18 cellular contexts compared by ENCODE assay signal in the genomic region with DNA sequence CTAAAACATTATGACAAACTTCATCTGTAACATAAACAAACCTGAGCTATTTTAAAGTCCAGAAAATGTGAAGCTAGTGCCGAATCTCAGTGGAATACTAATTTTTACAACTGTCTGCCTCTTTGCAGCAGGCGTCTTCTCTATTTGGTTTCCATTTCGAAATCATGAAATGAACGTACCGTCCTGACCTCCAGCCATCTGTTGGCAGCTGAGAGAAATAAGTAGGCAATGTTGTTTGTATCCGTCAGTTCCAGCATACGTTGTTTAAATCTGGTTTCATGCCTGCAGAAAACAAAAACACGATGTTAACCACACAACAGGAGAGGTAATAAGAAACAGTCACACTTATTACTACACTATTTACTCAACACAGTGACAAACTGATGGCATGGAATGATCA. TPM values are rescaled to one million over a fixed set of nuclear protein-coding genes. Genes with fewer than 3 reads are reported as not detected.
DNase-seq lines count a peak whose midpoint lies in the region; ATAC-seq, FAIRE-seq and TF ChIP-seq lines count a peak whose summit lies in the region.
"Had no signal": no experiment of that assay in that cellular context is flagged by ENCODE, and none has a peak within 500 bp of the region (broad histone marks: within the 10 kb centered on the region; RNA-seq: fewer than 3 reads in every experiment).

No MANE protein-coding gene starts in this region.

- TF ChIP-seq POLR2A in HepG2 (IDR thresholded peaks at IDR 0.05; ENCODE audit: insufficient read depth in 1 of 2, low read depth in 2 of 2, low read length in 2 of 2) (no peak), vagina (IDR thresholded peaks at IDR 0.05) (no peak)

- TF ChIP-seq CTCF in liver (IDR thresholded peaks at IDR 0.05; ENCODE audit: low read depth, low read length, missing input control) (no peak), HepG2 (CRISPR knock-in tag; IDR thresholded peaks at IDR 0.05) (no peak), pancreas (IDR thresholded peaks at IDR 0.05) (no peak), vagina (IDR thresholded peaks at IDR 0.05) (no peak), MM.1S (IDR thresholded peaks at IDR 0.05; ENCODE audit: low read length) (no peak)

- H3K9ac ChIP-seq in liver (ENCODE audit: low read depth in 1 of 2, low read length in 2 of 2) (no peak overlapping the region), HepG2 (ENCODE audit: insufficient read depth, low read depth, low read length) (no peak overlapping the region), MM.1S (ENCODE audit: low read length) (no peak overlapping the region)

- H2AFZ ChIP-seq in HepG2 (ENCODE audit: low read length), result no peak overlapping the region
- H2AFZ ChIP-seq in MM.1S (ENCODE audit: low read length), result no peak overlapping the region

- POLR2A ChIA-PET in HepG2 (lab: Yijun Ruan, JAX), result no interaction called here

- H3K4me3 ChIP-seq in liver (ENCODE audit: low read depth in 1 of 3, low read length in 3 of 3) (no peak overlapping the region), HepG2 (replicated peaks in 1 of 3; ENCODE audit: insufficient read depth in 1 of 3, low read depth in 2 of 3, low read length in 3 of 3) (no peak overlapping the region), pancreas (no peak overlapping the region), vagina (no peak overlapping the region), MM.1S (ENCODE audit: low read length) (no peak overlapping the region)
- H3K4me3 ChIP-seq: skin epidermis had no signal

- no peaks in the 10 kb centered on the region for H3K79me2 ChIP-seq in HepG2 (ENCODE audit: insufficient read depth, low read length)
- no peaks in the 10 kb centered on the region for H3K79me2 ChIP-seq in MM.1S (ENCODE audit: low read length)

- TF ChIP-seq RAD21 in liver (IDR thresholded peaks at IDR 0.05) (peak; percentile 50 to 56), HepG2 (CRISPR knock-in tag; IDR thresholded peaks at IDR 0.05) (no peak)

- WGBS in liver, result 30% methylated on average over 8 of the region's 8 CpGs
- 10% methylated on average over 8 of the region's 8 CpGs for WGBS in HepG2 (ENCODE audit: low lambda C conversion rate)
- 30 to 32% methylated on average over 8 of the region's 8 CpGs for WGBS in pancreas, 2 donors

- no peaks in the 10 kb centered on the region for H3F3A ChIP-seq in MM.1S (ENCODE audit: insufficient read depth, low read length)

- BruUV-seq in HepG2 (replicated peaks; lab: Mats Ljungman, UMichigan), result no TSS peak

- H3K36me3 ChIP-seq in liver (ENCODE audit: control insufficient read depth in 4 of 4, insufficient read depth in 3 of 4, low read depth in 1 of 4, low read length in 3 of 4), result peaks cover 0 to 4% (median 2%) of the 10 kb centered on the region in 4 donors
- H3K36me3 ChIP-seq in HepG2 (replicated peaks in 1 of 2; ENCODE audit: control insufficient read depth in 1 of 2, insufficient read depth in 2 of 2, low read length in 2 of 2), result no peaks in the 10 kb centered on the region
- no peaks in the 10 kb centered on the region for H3K36me3 ChIP-seq in pancreas
- H3K36me3 ChIP-seq in vagina, result no peaks in the 10 kb centered on the region
- no peaks in the 10 kb centered on the region for H3K36me3 ChIP-seq in MM.1S (replicated peaks; ENCODE audit: insufficient read depth, low read length)
- H3K36me3 ChIP-seq: brain microvascular endothelial cell, WERI-Rb-1 had no signal

- H3K4me1 ChIP-seq in liver (ENCODE audit: control insufficient read depth in 4 of 4, insufficient read depth in 4 of 4, low read length in 3 of 4) (peaks cover 4 to 36% (median 27%) of the 10 kb centered on the region in 4 donors), HepG2 (ENCODE audit: insufficient read depth, low read length) (no peaks in the 10 kb centered on the region), pancreas (peaks cover 0 to 13% (median 8%) of the 10 kb centered on the region in 3 donors), vagina (peaks cover 39% of the 10 kb centered on the region), MM.1S (ENCODE audit: low read length) (no peaks in the 10 kb centered on the region)

- no peaks in the 10 kb centered on the region for H3K9me3 ChIP-seq in liver (ENCODE audit: control insufficient read depth in 4 of 4, low read length in 3 of 4)
- H3K9me3 ChIP-seq in HepG2 (ENCODE audit: low read length), result no peaks in the 10 kb centered on the region
- no peaks in the 10 kb centered on the region for H3K9me3 ChIP-seq in pancreas
- H3K9me3 ChIP-seq in vagina, result no peaks in the 10 kb centered on the region
- no peaks in the 10 kb centered on the region for H3K9me3 ChIP-seq in MM.1S (replicated peaks; ENCODE audit: insufficient read depth, low read length)

- CTCF ChIA-PET in HepG2 (lab: Yijun Ruan, JAX; ENCODE audit: low intra/inter-chr PET ratio, low total read pairs), result no interaction called here

- no peaks in the 10 kb centered on the region for H3K9me2 ChIP-seq in MM.1S (replicated peaks; ENCODE audit: insufficient read depth, low read length)

- FAIRE-seq in HepG2 (lab: Jason Lieb, UNC), result no peak
- no peak for FAIRE-seq in pancreas (lab: Jason Lieb, UNC)

- H3K27ac ChIP-seq in liver (ENCODE audit: low read depth in 1 of 2, low read length in 2 of 2) (peak overlapping the region; percentile 66 to 70), HepG2 (ENCODE audit: extremely low read length, insufficient read depth, low read length) (no peak overlapping the region), pancreas (peak overlapping the region in 1 of 4 donors; percentile 50), vagina (peak overlapping the region; percentile 60), MM.1S (ENCODE audit: low read length) (no peak overlapping the region)
- H3K27ac ChIP-seq: brain microvascular endothelial cell, skin epidermis, WERI-Rb-1 had no signal

- no peak for DNase-seq in HepG2 (ENCODE audit: low spot score)
- DNase-seq in fibroblast of gingiva (ENCODE audit: low read depth), result peak; percentile 93
- DNase-seq in pancreas, result peak in 1 of 6 donors; percentile 3
- DNase-seq in vagina (ENCODE audit: extremely low spot score in 2 of 2), result no peak
- DNase-seq in MM.1S, result no peak
- DNase-seq in H4 (ENCODE audit: low spot score), result no peak
- DNase-seq: activated naive CD4-positive, alpha-beta T cell; brain microvascular endothelial cell; effector memory CD8-positive, alpha-beta T cell; HFFc6; hippocampal formation; left cardiac atrium; WERI-Rb-1 had no signal

- in situ Hi-C loops in HepG2 (cut with HindIII; ENCODE audit: extremely low pct_ligation_motif_present, low pct_unique_long_range_greater_than_20kb), result no loop called here

- H3K27me3 ChIP-seq in liver (ENCODE audit: control insufficient read depth in 4 of 4, insufficient read depth in 4 of 4, low read length in 3 of 4) (no peaks in the 10 kb centered on the region), HepG2 (ENCODE audit: control insufficient read depth in 1 of 2, insufficient read depth in 2 of 2, low read length in 2 of 2) (no peaks in the 10 kb centered on the region; a peak in 1 of 5 replicates), pancreas (no peaks in the 10 kb centered on the region), vagina (no peaks in the 10 kb centered on the region), MM.1S (replicated peaks; ENCODE audit: insufficient read depth, low read length) (no peaks in the 10 kb centered on the region)
- H3K27me3 ChIP-seq: brain microvascular endothelial cell had no signal

- intact Hi-C loops in HepG2 (cut with micrococcal nuclease; ENCODE audit: unreplicated experiment) (no loop called here), pancreas (cut with DNase I) (no loop called here), vagina (cut with DNase I) (loop anchor here (5.0 kb wide), 1 partner anchor 114 kb away; a partner anchor contains a TSS)

- H4K20me1 ChIP-seq in HepG2 (ENCODE audit: insufficient read depth, low read length) (no peaks in the 10 kb centered on the region), MM.1S (ENCODE audit: insufficient read depth, low read length) (no peaks in the 10 kb centered on the region)

- TF ChIP-seq EP300 in HepG2 (IDR thresholded peaks at IDR 0.05; ENCODE audit: low read depth in 2 of 2, low read length in 2 of 2) (no peak), HepG2 (CRISPR knock-in tag; IDR thresholded peaks at IDR 0.05; ENCODE audit: borderline replicate concordance) (no peak)

- ATAC-seq in HepG2 (no peak), pancreas (peak; percentile 41 to 77 (median 60)), GM19463 (IDR thresholded peaks at IDR 0.05; ENCODE audit: unreplicated experiment) (no peak)
- ATAC-seq: effector memory CD8-positive, alpha-beta T cell had no signal

- H3K4me2 ChIP-seq in HepG2 (ENCODE audit: low read depth, low read length), result no peak overlapping the region
- no peak overlapping the region for H3K4me2 ChIP-seq in MM.1S (ENCODE audit: low read depth, low read length)

TF ChIP-seq in HepG2, 621 proteins besides CTCF, POLR2A, EP300 and RAD21 (continues in another document):
- no peak for TF ChIP-seq NFIB (CRISPR knock-in tag; IDR thresholded peaks at IDR 0.05; ENCODE audit: borderline replicate concordance)

RNA-seq across cellular contexts. Expression of a gene that starts 54.3 kb away (rescaled TPM):
- total RNA-seq in liver, result 10 to 100 TPM; 10.9 to 44.2 TPM
- polyA plus RNA-seq in liver, result 10 to 100 TPM; 24.2 to 30.3 TPM
- not detected in 2 replicates for total RNA-seq in HepG2 (2016; rRNA removed; fragmentation: Illumina TruSeq; extraction: Trizol)
- not detected in 2 replicates for total RNA-seq in HepG2 (2016; cell fraction: cytosol; rRNA removed; fragmentation: Illumina TruSeq; extraction: Trizol; ENCODE audit: low read depth)
- total RNA-seq in HepG2 (2016; cell fraction: insoluble cytoplasmic fraction; rRNA removed; fragmentation: Illumina TruSeq; extraction: Trizol), result not detected in 2 replicates
- not detected in 2 replicates for total RNA-seq in HepG2 (2016; cell fraction: membrane; rRNA removed; fragmentation: Illumina TruSeq; extraction: Trizol)
- not detected in 2 replicates for total RNA-seq in HepG2 (2016; cell fraction: nucleus; rRNA removed; fragmentation: Illumina TruSeq; extraction: Trizol)
- not detected in 2 replicates for polyA plus RNA-seq in HepG2 (2011; rRNA removed)
- not detected in 2 replicates for polyA plus RNA-seq in HepG2 (2011; cell fraction: cytosol; rRNA removed)
- polyA plus RNA-seq in HepG2 (2011; cell fraction: nucleus; rRNA removed), result not detected in 2 replicates
- polyA plus RNA-seq in HepG2 (2012), result not detected in 2 replicates
- polyA plus RNA-seq in HepG2 (2016; cell fraction: cytosol; fragmentation: Illumina TruSeq; extraction: Trizol; ENCODE audit: low read depth), result not detected in 2 replicates
- polyA plus RNA-seq in HepG2 (2016; cell fraction: insoluble cytoplasmic fraction; fragmentation: Illumina TruSeq; extraction: Trizol; ENCODE audit: low read depth), result not detected in 2 replicates
- not detected in 2 replicates for polyA plus RNA-seq in HepG2 (2016; cell fraction: membrane; fragmentation: Illumina TruSeq; extraction: Trizol; ENCODE audit: low read depth)
- polyA plus RNA-seq in HepG2 (2016; cell fraction: nucleus; fragmentation: Illumina TruSeq; extraction: Trizol; ENCODE audit: insufficient read depth, low read depth), result not detected in 2 replicates
- polyA minus RNA-seq in HepG2 (2011; rRNA and poly(A)+ RNA removed; ENCODE audit: low replicate concordance), result not detected in 2 replicates
- polyA minus RNA-seq in HepG2 (2011; cell fraction: cytosol; rRNA and poly(A)+ RNA removed), result not detected in 2 replicates
- polyA minus RNA-seq in HepG2 (2011; cell fraction: nucleus; rRNA and poly(A)+ RNA removed), result not detected in 2 replicates
- total RNA-seq in pancreas, result 10 to 100 TPM; 17.3 to 28.8 (median 25.2) TPM
- polyA plus RNA-seq in pancreas, result 10 to 100 TPM in 1 of 2 donors, 1 to 10 TPM in 1; 7.9 to 19.4 TPM
- 17.2 TPM for total RNA-seq in vagina
- total RNA-seq in H4 (2014; rRNA removed; shearing (Covaris generic)), result 0.74 and 1.0 TPM in 2 replicates
- total RNA-seq: activated CD8-positive, alpha-beta memory T cell treated with anti-CD3 and anti-CD28 coated beads for 36 hours; M059J had no signal

Comparison
In these comparisons a context has a peak if more than half of its experiments do, and no peak if none do; other contexts are left out.
1. H3K27ac ChIP-seq: peak in liver (2 of 2) and vagina (single experiment); none in HepG2 (single experiment) and MM.1S (single experiment).
2. ATAC-seq: peak in pancreas (4 of 4); none in HepG2 (single experiment) and GM19463 (single experiment).